ENCODE assay signal across 8 cellular contexts in genomic region chr9:116549061-116549664, GRCh38.
DNase-seq lines count a peak whose midpoint lies in the region; ATAC-seq and TF ChIP-seq lines count a peak whose summit lies in the region.

No MANE protein-coding gene starts in this region.

- no peak for TF ChIP-seq CTCF in thoracic aorta (IDR thresholded peaks at IDR 0.05)

- no peaks in the 10 kb centered on the region for H3K9me3 ChIP-seq in adipocyte (ENCODE audit: control insufficient read depth, low read length)
- no peaks in the 10 kb centered on the region for H3K9me3 ChIP-seq in thoracic aorta

- H3K4me1 ChIP-seq in adipocyte (ENCODE audit: control insufficient read depth, insufficient read depth, low read length) (peaks cover 62% of the 10 kb centered on the region), thoracic aorta (ENCODE audit: control insufficient read depth in 1 of 2, low read depth in 2 of 2) (peaks cover 9 to 44% of the 10 kb centered on the region in 2 donors)

- H3K36me3 ChIP-seq in adipocyte (ENCODE audit: control insufficient read depth, insufficient read depth, low read length, severe bottlenecking) (no peaks in the 10 kb centered on the region), thoracic aorta (no peaks in the 10 kb centered on the region)

- no peak overlapping the region for H3K27ac ChIP-seq in thoracic aorta

- peak; percentile 98 for DNase-seq in HT1080 (ENCODE audit: low read depth)
- DNase-seq in adipocyte (ENCODE audit: low read depth), result peak; percentile 99
- DNase-seq in hepatic stellate cell (ENCODE audit: low spot score), result peak; percentile 90
- DNase-seq in thoracic aorta (ENCODE audit: low spot score), result peak; percentile 45
- DNase-seq in NCI-H524 (lab: John Stamatoyannopoulos, UW), result no peak
- DNase-seq in NCI-H2107 treated with DMSO at 0.1 percent for 48 hours (lab: John Stamatoyannopoulos, UW; ENCODE audit: unreplicated experiment), result no peak
- no peak for DNase-seq in NCI-H69 (lab: John Stamatoyannopoulos, UW)

- H3K4me3 ChIP-seq in adipocyte (ENCODE audit: low read length) (no peak overlapping the region), thoracic aorta (no peak overlapping the region)

- peak overlapping the region; percentile 48 for H3K9ac ChIP-seq in adipocyte (ENCODE audit: low read length)

- H3K27me3 ChIP-seq in adipocyte (replicated peaks; ENCODE audit: control insufficient read depth, insufficient read depth, low read length) (no peaks in the 10 kb centered on the region), thoracic aorta (replicated peaks; ENCODE audit: insufficient read depth) (no peaks in the 10 kb centered on the region)

- ATAC-seq in thoracic aorta (ENCODE audit: insufficient number of reproducible peaks, low FRiP score, low read depth) (peak; percentile 69), GM21360 (IDR thresholded peaks at IDR 0.05; ENCODE audit: unreplicated experiment) (no peak)

Comparison
In these comparisons a context has a peak if more than half of its experiments do, and no peak if none do; other contexts are left out.
1. DNase-seq: peak in HT1080 (single experiment), adipocyte (single experiment), hepatic stellate cell (single experiment) and thoracic aorta (single experiment); none in NCI-H524 (0 of 2), NCI-H2107 treated with DMSO at 0.1 percent for 48 hours (single experiment) and NCI-H69 (single experiment).